ENCODE assay signal across 1 cellular context in the genomic region with DNA sequence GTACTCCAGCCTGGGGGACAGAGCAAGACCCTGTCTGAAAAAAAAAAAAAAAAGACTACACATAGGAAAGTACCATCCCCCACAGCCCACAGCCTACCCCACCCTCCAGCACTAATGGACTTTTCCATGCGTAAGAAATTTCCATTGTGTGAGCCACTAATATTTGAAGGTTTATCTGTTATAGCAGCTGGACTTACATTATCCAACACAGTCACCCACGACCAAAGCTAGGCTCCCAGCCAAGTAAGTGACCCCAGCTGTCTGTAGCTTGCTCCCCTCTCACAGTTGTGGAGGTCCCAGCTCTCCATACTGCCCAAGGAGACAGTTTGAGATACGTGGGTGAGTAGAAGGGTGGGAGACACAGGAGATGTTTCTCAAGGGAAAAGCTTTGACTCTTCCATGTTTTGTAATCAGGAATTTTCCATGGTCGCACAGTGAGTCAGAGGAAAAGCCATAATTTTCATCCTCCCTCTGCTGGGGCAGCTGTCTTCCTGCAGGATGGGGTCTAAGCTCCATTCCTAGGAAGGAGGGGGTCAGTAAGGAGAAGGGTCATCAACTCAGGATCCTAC.
TF ChIP-seq lines count a peak whose summit lies in the region.

No MANE protein-coding gene starts in this region.

TF ChIP-seq in H1, 55 proteins besides CTCF, POLR2A, EP300 and RAD21 (continued from another document):
- TF ChIP-seq CBX5 (IDR thresholded peaks at IDR 0.05; ENCODE audit: low read depth, low read length) (no peak), ZNF274 (IDR thresholded peaks at IDR 0.05; ENCODE audit: borderline replicate concordance, extremely low read depth, low read length) (no peak), SAP30 (IDR thresholded peaks at IDR 0.05; ENCODE audit: insufficient read depth, insufficient replicate concordance, low read length) (no peak)
